Comparison of ENCODE assay signal across 27 cellular contexts in genomic region chr2:204695506-204695905, GRCh38.
DNase-seq lines count a peak whose midpoint lies in the region; ATAC-seq and TF ChIP-seq lines count a peak whose summit lies in the region.
"Had no signal": no experiment of that assay in that cellular context is flagged by ENCODE, and none has a peak within 500 bp of the region (broad histone marks: within the 10 kb centered on the region; RNA-seq: fewer than 3 reads in every experiment).

No MANE protein-coding gene starts in this region.

- 45% methylated on average over 1 of the region's 1 CpG for WGBS in SK-N-SH (ENCODE audit: low lambda C conversion rate)

- H3K27me3 Mint-ChIP-seq in naive thymus-derived CD4-positive, alpha-beta T cell, result peaks cover 0 to 14% (median 0%) of the 10 kb centered on the region in 5 donors
- H3K27me3 Mint-ChIP-seq: activated CD4-positive, alpha-beta T cell treated with anti-CD3 and anti-CD28 coated beads for 36 hours had no signal

- no peaks in the 10 kb centered on the region for H3K36me3 Mint-ChIP-seq in naive thymus-derived CD4-positive, alpha-beta T cell
- H3K36me3 Mint-ChIP-seq: neural progenitor cell had no signal

- H3K9me3 Mint-ChIP-seq in naive thymus-derived CD4-positive, alpha-beta T cell, result no peaks in the 10 kb centered on the region
- H3K9me3 Mint-ChIP-seq: neural progenitor cell had no signal

- H3K4me2 ChIP-seq in SK-N-SH, result no peak overlapping the region
- H3K4me2 ChIP-seq: KMS-11, neural progenitor cell, PC-9 had no signal

- H3K27ac ChIP-seq in SK-N-SH (ENCODE audit: low read depth in 2 of 2, low read length in 1 of 2), result no peak overlapping the region
- no peak overlapping the region for H3K27ac ChIP-seq in naive thymus-derived CD4-positive, alpha-beta T cell (ENCODE audit: low read depth, low read length)
- H3K27ac ChIP-seq: 22Rv1, body of pancreas, C4-2B, colonic mucosa, KMS-11, neural progenitor cell, PC-9, prostate gland, stomach had no signal

- no peak for TF ChIP-seq RAD21 in SK-N-SH (IDR thresholded peaks at IDR 0.05; ENCODE audit: low read length)

- H3K4me1 ChIP-seq in SK-N-SH (ENCODE audit: control insufficient read depth in 1 of 2, insufficient read depth in 2 of 2, low read depth in 1 of 2, low read length in 1 of 2), result no peaks in the 10 kb centered on the region
- H3K4me1 ChIP-seq in naive thymus-derived CD4-positive, alpha-beta T cell (ENCODE audit: control insufficient read depth in 2 of 2, insufficient read depth in 2 of 2, low read length in 2 of 2), result peaks cover 0 to 6% of the 10 kb centered on the region in 2 donors
- H3K4me1 ChIP-seq: colonic mucosa, neural progenitor cell, prostate gland had no signal

- no peaks in the 10 kb centered on the region for H3K27me3 ChIP-seq in SK-N-SH (ENCODE audit: insufficient read depth)
- H3K27me3 ChIP-seq in naive thymus-derived CD4-positive, alpha-beta T cell (ENCODE audit: control insufficient read depth in 2 of 2, insufficient read depth in 2 of 2, low read length in 2 of 2), result no peaks in the 10 kb centered on the region
- H3K27me3 ChIP-seq: body of pancreas, colonic mucosa, neural progenitor cell, stomach had no signal

- intact Hi-C loops in naive thymus-derived CD4-positive, alpha-beta T cell (cut with micrococcal nuclease), result loop anchor here (10.0 kb wide), 2 partner anchors 289 to 371 kb away; no protein-coding TSS in a partner anchor

- H3K79me2 ChIP-seq in SK-N-SH (ENCODE audit: insufficient read depth), result no peaks in the 10 kb centered on the region

- H2AFZ ChIP-seq in SK-N-SH (ENCODE audit: low read depth), result no peak overlapping the region
- H2AFZ ChIP-seq: neural progenitor cell, PC-9 had no signal

- TF ChIP-seq CTCF in SK-N-SH (IDR thresholded peaks at IDR 0.05) (no peak), choroid plexus epithelial cell (conservative IDR thresholded peaks at IDR 0.05; ENCODE audit: low read depth, low read length) (no peak)

- no peaks in the 10 kb centered on the region for H3K36me3 ChIP-seq in SK-N-SH (replicated peaks in 1 of 2; ENCODE audit: control insufficient read depth in 1 of 2, insufficient read depth in 2 of 2, low read length in 1 of 2)
- H3K36me3 ChIP-seq in naive thymus-derived CD4-positive, alpha-beta T cell (ENCODE audit: control insufficient read depth in 2 of 3, insufficient read depth in 3 of 3, low read length in 3 of 3), result no peaks in the 10 kb centered on the region
- H3K36me3 ChIP-seq: colonic mucosa, neural progenitor cell, prostate gland, stomach had no signal

- no peaks in the 10 kb centered on the region for H3K9me3 ChIP-seq in SK-N-SH
- H3K9me3 ChIP-seq in naive thymus-derived CD4-positive, alpha-beta T cell (ENCODE audit: control insufficient read depth in 2 of 3, low read length in 3 of 3), result no peaks in the 10 kb centered on the region
- H3K9me3 ChIP-seq: body of pancreas, colonic mucosa, prostate gland, stomach had no signal

- DNase-seq in SK-N-SH, result no peak
- peak; percentile 52 for DNase-seq in choroid plexus epithelial cell (ENCODE audit: low read depth)
- DNase-seq in left lobe of liver (ENCODE audit: low spot score), result no peak
- no peak for DNase-seq in globus pallidus (ENCODE audit: low spot score)
- no peak for DNase-seq in naive thymus-derived CD4-positive, alpha-beta T cell
- no peak for DNase-seq in stimulated activated CD8-positive, alpha-beta memory T cell treated with anti-CD3 and anti-CD28 coated beads, Interleukin-4, amount 100 ng/mL, for 48 hours
- DNase-seq: activated CD4-positive, alpha-beta T cell treated with anti-CD3 and anti-CD28 coated beads for 36 hours; activated naive CD4-positive, alpha-beta T cell treated with anti-CD3 and anti-CD28 coated beads, Interleukin-2, amount 50 U/mL, for 16 hours; activated T-cell treated with anti-CD3 and anti-CD28 coated beads, Interleukin-2, amount 50 U/mL, for 48 hours; body of pancreas; colonic mucosa; foreskin fibroblast; midbrain; NCI-H2029 treated with DMSO at 0.1 percent for 48 hours; NCI-H446; PC-9; SIG-M5; stimulated activated CD4-positive, alpha-beta T cell treated with anti-CD3 and anti-CD28 coated beads, Interleukin-4, amount 100 ng/mL, for 1 hour; stomach; trophoblast cell had no signal

- POLR2A ChIA-PET in SK-N-SH (lab: Yijun Ruan, JAX), result no interaction called here
- POLR2A ChIA-PET in naive thymus-derived CD4-positive, alpha-beta T cell (lab: Charles Lee), result no interaction called here

- no peaks in the 10 kb centered on the region for H3F3A ChIP-seq in SK-N-SH (replicated peaks; ENCODE audit: insufficient read depth)

- H3K4me3 Mint-ChIP-seq in naive thymus-derived CD4-positive, alpha-beta T cell, result no peak overlapping the region
- H3K4me3 Mint-ChIP-seq: activated CD4-positive, alpha-beta T cell treated with anti-CD3 and anti-CD28 coated beads for 36 hours; neural progenitor cell had no signal

- no peaks in the 10 kb centered on the region for H4K20me1 ChIP-seq in SK-N-SH (ENCODE audit: insufficient read depth)

- no peaks in the 10 kb centered on the region for H3K9me2 ChIP-seq in SK-N-SH

- H3K27ac Mint-ChIP-seq in naive thymus-derived CD4-positive, alpha-beta T cell, result no peak overlapping the region
- H3K27ac Mint-ChIP-seq: activated CD4-positive, alpha-beta T cell treated with anti-CD3 and anti-CD28 coated beads for 36 hours; neural progenitor cell had no signal

- H3K4me3 ChIP-seq in SK-N-SH (ENCODE audit: low read depth in 2 of 2, low read length in 1 of 2) (no peak overlapping the region), choroid plexus epithelial cell (ENCODE audit: low read depth, low read length) (no peak overlapping the region)
- H3K4me3 ChIP-seq in naive thymus-derived CD4-positive, alpha-beta T cell (ENCODE audit: low read length), result no peak overlapping the region
- H3K4me3 ChIP-seq: body of pancreas, colonic mucosa, neural progenitor cell, PC-9, prostate gland, stomach had no signal

- H3K9ac ChIP-seq in SK-N-SH, result no peak overlapping the region
- H3K9ac ChIP-seq: KMS-11, neural progenitor cell had no signal

- H3K4me1 Mint-ChIP-seq in naive thymus-derived CD4-positive, alpha-beta T cell, result peaks cover 0 to 15% (median 9%) of the 10 kb centered on the region in 7 donors
- H3K4me1 Mint-ChIP-seq: neural progenitor cell had no signal

- CTCF ChIA-PET in SK-N-SH (lab: Yijun Ruan, JAX), result interaction anchor here (1.1 to 2.6 kb wide), 3 partner anchors 551 to 719 kb away, joined by 3 to 11 read pairs (median 3); no protein-coding TSS in a partner anchor
- CTCF ChIA-PET in naive thymus-derived CD4-positive, alpha-beta T cell (lab: Charles Lee), result no interaction called here

- no peak for TF ChIP-seq EP300 in SK-N-SH (IDR thresholded peaks at IDR 0.05; ENCODE audit: borderline replicate concordance in 1 of 2, low read depth in 1 of 2, low read length in 1 of 2)

- ATAC-seq in SK-N-SH treated with all-trans-retinoic acid at 6 μM for 48 hours (peak; percentile 39; the same call in 1 of the 3 replicates), left lobe of liver (peak; percentile 27), GM18498 (IDR thresholded peaks at IDR 0.05; ENCODE audit: unreplicated experiment) (no peak)
- no peak for ATAC-seq in naive thymus-derived CD4-positive, alpha-beta T cell
- ATAC-seq: activated CD4-positive, alpha-beta T cell treated with anti-CD3 and anti-CD28 coated beads for 36 hours; body of pancreas had no signal

TF ChIP-seq in SK-N-SH treated with all-trans-retinoic acid at 6 μM for 48 hours, 23 proteins besides CTCF, POLR2A, EP300 and RAD21:
- no peak for TF ChIP-seq ZFP3 (CRISPR knock-in tag; IDR thresholded peaks at IDR 0.05)
- no peak for TF ChIP-seq PATZ1 (CRISPR knock-in tag; IDR thresholded peaks at IDR 0.05; ENCODE audit: borderline replicate concordance)
- TF ChIP-seq ESRRG (CRISPR knock-in tag; IDR thresholded peaks at IDR 0.05), result no peak

TF ChIP-seq in SK-N-SH, 30 proteins besides CTCF, POLR2A, EP300 and RAD21 (continues in another document):
- TF ChIP-seq NFIC (IDR thresholded peaks at IDR 0.05; ENCODE audit: borderline replicate concordance), result no peak
- no peak for TF ChIP-seq MXI1 (IDR thresholded peaks at IDR 0.05; ENCODE audit: low read depth, low read length)
- no peak for TF ChIP-seq REST (IDR thresholded peaks at IDR 0.05; ENCODE audit: low read depth, low read length)
- no peak for TF ChIP-seq USF2 (IDR thresholded peaks at IDR 0.05; ENCODE audit: borderline replicate concordance, low read depth, low read length)
- no peak for TF ChIP-seq TAF1 (IDR thresholded peaks at IDR 0.05; ENCODE audit: borderline replicate concordance, low read depth, low read length)

Comparison
In these comparisons a context has a peak if more than half of its experiments do, and no peak if none do; other contexts are left out.
1. ATAC-seq: peak in SK-N-SH treated with all-trans-retinoic acid at 6 μM for 48 hours (single experiment) and left lobe of liver (single experiment); none in naive thymus-derived CD4-positive, alpha-beta T cell (single experiment) and GM18498 (single experiment).